ENCODE assay signal across 1 cellular context in the genomic region with DNA sequence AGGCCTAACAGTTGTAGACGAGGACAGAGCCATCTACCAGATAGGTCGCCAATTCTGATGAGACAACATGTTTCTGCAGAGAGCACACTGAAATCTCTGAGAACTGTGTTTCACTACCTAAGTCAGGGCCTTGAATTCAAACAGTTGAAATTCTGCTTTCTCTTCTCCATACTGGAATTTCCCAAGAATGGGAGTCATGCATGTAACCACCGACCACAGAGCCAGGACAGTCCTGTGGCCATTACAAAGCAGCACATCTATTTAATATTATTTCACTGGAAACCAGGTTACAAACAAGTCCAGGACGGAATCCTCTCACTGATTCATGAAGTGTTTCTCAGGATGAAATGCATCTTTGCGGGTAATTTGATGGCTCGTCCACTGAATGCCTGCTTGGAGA.
TF ChIP-seq lines count a peak whose summit lies in the region.

No MANE protein-coding gene starts in this region.

TF ChIP-seq in IMR-90, 13 proteins besides CTCF, POLR2A, EP300 and RAD21 (continued from another document):
- TF ChIP-seq MAFK (IDR thresholded peaks at IDR 0.05; ENCODE audit: low read depth, low read length) (no peak), CEBPB (IDR thresholded peaks at IDR 0.05; ENCODE audit: low read depth, low read length) (no peak), CHD1 (IDR thresholded peaks at IDR 0.05; ENCODE audit: low read depth, low read length) (no peak), MXI1 (IDR thresholded peaks at IDR 0.05; ENCODE audit: borderline replicate concordance, low read depth, low read length) (no peak), FOS (IDR thresholded peaks at IDR 0.05; ENCODE audit: low read depth, low read length) (no peak), SMC3 (IDR thresholded peaks at IDR 0.05; ENCODE audit: low read depth, low read length) (no peak), RFX5 (IDR thresholded peaks at IDR 0.05; ENCODE audit: low read depth, low read length) (no peak)
- TF ChIP-seq, protein P1, sequence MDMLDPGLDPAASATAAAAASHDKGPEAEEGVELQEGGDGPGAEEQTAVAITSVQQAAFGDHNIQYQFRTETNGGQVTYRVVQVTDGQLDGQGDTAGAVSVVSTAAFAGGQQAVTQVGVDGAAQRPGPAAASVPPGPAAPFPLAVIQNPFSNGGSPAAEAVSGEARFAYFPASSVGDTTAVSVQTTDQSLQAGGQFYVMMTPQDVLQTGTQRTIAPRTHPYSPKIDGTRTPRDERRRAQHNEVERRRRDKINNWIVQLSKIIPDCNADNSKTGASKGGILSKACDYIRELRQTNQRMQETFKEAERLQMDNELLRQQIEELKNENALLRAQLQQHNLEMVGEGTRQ (IDR thresholded peaks at IDR 0.05; ENCODE audit: low read depth, low read length), result no peak
